1 cellular context compared by ENCODE assay signal in the genomic region with DNA sequence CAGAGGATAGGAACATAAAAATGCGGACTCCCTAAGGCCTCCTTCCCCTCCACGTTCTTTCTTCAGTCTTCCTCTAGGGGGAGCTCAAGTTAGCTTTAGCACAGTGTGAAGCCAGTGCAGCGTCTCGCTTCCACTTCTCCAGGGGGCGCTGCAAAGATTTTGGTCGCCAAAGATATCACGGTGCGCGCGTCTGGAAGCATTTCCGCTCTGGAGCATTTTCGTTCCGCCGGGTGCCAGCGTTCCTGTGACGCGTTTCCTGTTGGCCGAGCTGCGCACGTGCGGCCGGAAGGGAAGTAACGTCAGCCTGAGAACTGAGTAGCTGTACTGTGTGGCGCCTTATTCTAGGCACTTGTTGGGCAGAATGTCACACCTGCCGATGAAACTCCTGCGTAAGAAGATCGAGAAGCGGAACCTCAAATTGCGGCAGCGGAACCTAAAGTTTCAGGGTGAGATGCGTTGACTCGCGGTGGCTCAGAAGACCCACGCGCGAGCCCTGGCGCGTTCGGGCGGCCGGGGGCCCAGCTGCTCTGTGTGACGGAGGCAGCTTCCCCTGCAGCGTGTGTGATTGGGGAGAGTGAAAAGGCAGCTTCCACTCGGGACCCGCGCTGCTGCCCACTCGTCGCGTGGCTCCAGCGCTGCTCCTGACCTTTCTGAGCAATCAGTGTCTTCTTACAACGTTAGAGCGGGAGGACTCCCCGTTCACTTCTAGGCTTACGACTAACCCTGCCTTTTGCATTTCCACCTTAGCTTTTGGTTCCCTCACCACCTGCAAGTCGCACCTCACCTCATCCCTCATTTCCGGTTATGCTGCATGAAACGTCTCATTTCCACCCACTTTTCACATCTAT.
TF ChIP-seq lines count a peak whose summit lies in the region.

DDX18 (plus strand) TSS at position 275 of the 848 bp plus-strand sequence; CDS start at position 362, 87 bp downstream.

TF ChIP-seq in HepG2, 621 proteins besides CTCF, POLR2A, EP300 and RAD21 (continued from another document and continues in another):
- TF ChIP-seq, protein P1, sequence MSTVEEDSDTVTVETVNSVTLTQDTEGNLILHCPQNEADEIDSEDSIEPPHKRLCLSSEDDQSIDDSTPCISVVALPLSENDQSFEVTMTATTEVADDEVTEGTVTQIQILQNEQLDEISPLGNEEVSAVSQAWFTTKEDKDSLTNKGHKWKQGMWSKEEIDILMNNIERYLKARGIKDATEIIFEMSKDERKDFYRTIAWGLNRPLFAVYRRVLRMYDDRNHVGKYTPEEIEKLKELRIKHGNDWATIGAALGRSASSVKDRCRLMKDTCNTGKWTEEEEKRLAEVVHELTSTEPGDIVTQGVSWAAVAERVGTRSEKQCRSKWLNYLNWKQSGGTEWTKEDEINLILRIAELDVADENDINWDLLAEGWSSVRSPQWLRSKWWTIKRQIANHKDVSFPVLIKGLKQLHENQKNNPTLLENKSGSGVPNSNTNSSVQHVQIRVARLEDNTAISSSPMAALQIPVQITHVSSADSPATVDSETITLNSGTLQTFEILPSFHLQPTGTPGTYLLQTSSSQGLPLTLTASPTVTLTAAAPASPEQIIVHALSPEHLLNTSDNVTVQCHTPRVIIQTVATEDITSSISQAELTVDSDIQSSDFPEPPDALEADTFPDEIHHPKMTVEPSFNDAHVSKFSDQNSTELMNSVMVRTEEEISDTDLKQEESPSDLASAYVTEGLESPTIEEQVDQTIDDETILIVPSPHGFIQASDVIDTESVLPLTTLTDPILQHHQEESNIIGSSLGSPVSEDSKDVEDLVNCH (CRISPR knock-in tag; IDR thresholded peaks at IDR 0.05): 0 out of 2 replicates have a peak, but pooled peaks have one; percentile 84
- TF ChIP-seq ZNF557 (CRISPR knock-in tag; IDR thresholded peaks at IDR 0.05) (0 out of 2 replicates have a peak, but pooled peaks have one; percentile 86), RAD51 (IDR thresholded peaks at IDR 0.05; ENCODE audit: borderline replicate concordance) (no peak), SRY (CRISPR knock-in tag; IDR thresholded peaks at IDR 0.05) (peak; percentile 59; the same call in 1 of the 2 replicates), JUNB (CRISPR knock-in tag; IDR thresholded peaks at IDR 0.05; ENCODE audit: borderline replicate concordance) (no peak), THAP7 (CRISPR knock-in tag; IDR thresholded peaks at IDR 0.05) (peak; percentile 85; the same call in 1 of the 2 replicates), ATM (IDR thresholded peaks at IDR 0.05; ENCODE audit: borderline replicate concordance) (no peak), ZNF761 (CRISPR knock-in tag; conservative IDR thresholded peaks at IDR 0.05) (peak; percentile 97), ZNF674 (CRISPR knock-in tag; IDR thresholded peaks at IDR 0.05; ENCODE audit: low read depth) (no peak), ZBTB7A (CRISPR knock-in tag; IDR thresholded peaks at IDR 0.05) (no peak), HDAC1 (CRISPR knock-in tag; IDR thresholded peaks at IDR 0.05) (peak; percentile 98), RFX5 (IDR thresholded peaks at IDR 0.05; ENCODE audit: low read depth, low read length) (peak; percentile 78), ZBTB33 (CRISPR knock-in tag; IDR thresholded peaks at IDR 0.05) (peak; percentile 78), TBX2 (CRISPR knock-in tag; IDR thresholded peaks at IDR 0.05; ENCODE audit: borderline replicate concordance) (peak; percentile 90), ZSCAN30 (CRISPR knock-in tag; IDR thresholded peaks at IDR 0.05) (no peak), ZNF891 (CRISPR knock-in tag; IDR thresholded peaks at IDR 0.05) (peak; percentile 88), ZFP90 (CRISPR knock-in tag; IDR thresholded peaks at IDR 0.05; ENCODE audit: borderline replicate concordance) (peak; percentile 90; the same call in 1 of the 2 replicates), ZBTB7B (CRISPR knock-in tag; IDR thresholded peaks at IDR 0.05) (peak; percentile 23; the same call in 1 of the 2 replicates), MXD3 (CRISPR knock-in tag; IDR thresholded peaks at IDR 0.05) (peak; percentile 96), ZNF878 (CRISPR knock-in tag; IDR thresholded peaks at IDR 0.05) (peak; percentile 62), SSRP1 (CRISPR knock-in tag; IDR thresholded peaks at IDR 0.05) (peak; percentile 89), MEIS1 (CRISPR knock-in tag; IDR thresholded peaks at IDR 0.05; ENCODE audit: borderline replicate concordance) (peak; percentile 80; the same call in 1 of the 2 replicates), SMYD3 (CRISPR knock-in tag; IDR thresholded peaks at IDR 0.05) (peak; percentile 91), ZNF614 (CRISPR knock-in tag; IDR thresholded peaks at IDR 0.05; ENCODE audit: borderline replicate concordance) (peak; percentile 79; the same call in 1 of the 2 replicates), TBX3 (IDR thresholded peaks at IDR 0.05; ENCODE audit: borderline replicate concordance) (peak; percentile 70; the same call in 1 of the 2 replicates), TOE1 (CRISPR knock-in tag; IDR thresholded peaks at IDR 0.05) (peak; percentile 81; the same call in 1 of the 2 replicates), KDM4B (CRISPR knock-in tag; IDR thresholded peaks at IDR 0.05) (peak; percentile 82), ARNT2 (CRISPR knock-in tag; IDR thresholded peaks at IDR 0.05; ENCODE audit: low read depth) (peak; percentile 88), KLF9 (CRISPR knock-in tag; IDR thresholded peaks at IDR 0.05; ENCODE audit: low read depth) (0 out of 2 replicates have a peak, but pooled peaks have one; percentile 65), ZNF431 (CRISPR knock-in tag; IDR thresholded peaks at IDR 0.05; ENCODE audit: borderline replicate concordance, low read depth) (peak; percentile 89; the same call in 1 of the 2 replicates), ZNF792 (CRISPR knock-in tag; IDR thresholded peaks at IDR 0.05) (peak; percentile 84), SOX13 (IDR thresholded peaks at IDR 0.05) (no peak), SOX13 (CRISPR knock-in tag; conservative IDR thresholded peaks at IDR 0.05 in 1 of 2, IDR thresholded peaks at IDR 0.05 in 1 of 2) (peak in 1 of 2 experiments; percentile 69; a peak in 2 of 4 replicates), ZNF383 (CRISPR knock-in tag; IDR thresholded peaks at IDR 0.05; ENCODE audit: borderline replicate concordance) (peak; percentile 93; the same call in 1 of the 2 replicates), ZSCAN12 (CRISPR knock-in tag; IDR thresholded peaks at IDR 0.05) (no peak), ZNF615 (CRISPR knock-in tag; IDR thresholded peaks at IDR 0.05; ENCODE audit: borderline replicate concordance) (no peak)
- TF ChIP-seq, protein P2, sequence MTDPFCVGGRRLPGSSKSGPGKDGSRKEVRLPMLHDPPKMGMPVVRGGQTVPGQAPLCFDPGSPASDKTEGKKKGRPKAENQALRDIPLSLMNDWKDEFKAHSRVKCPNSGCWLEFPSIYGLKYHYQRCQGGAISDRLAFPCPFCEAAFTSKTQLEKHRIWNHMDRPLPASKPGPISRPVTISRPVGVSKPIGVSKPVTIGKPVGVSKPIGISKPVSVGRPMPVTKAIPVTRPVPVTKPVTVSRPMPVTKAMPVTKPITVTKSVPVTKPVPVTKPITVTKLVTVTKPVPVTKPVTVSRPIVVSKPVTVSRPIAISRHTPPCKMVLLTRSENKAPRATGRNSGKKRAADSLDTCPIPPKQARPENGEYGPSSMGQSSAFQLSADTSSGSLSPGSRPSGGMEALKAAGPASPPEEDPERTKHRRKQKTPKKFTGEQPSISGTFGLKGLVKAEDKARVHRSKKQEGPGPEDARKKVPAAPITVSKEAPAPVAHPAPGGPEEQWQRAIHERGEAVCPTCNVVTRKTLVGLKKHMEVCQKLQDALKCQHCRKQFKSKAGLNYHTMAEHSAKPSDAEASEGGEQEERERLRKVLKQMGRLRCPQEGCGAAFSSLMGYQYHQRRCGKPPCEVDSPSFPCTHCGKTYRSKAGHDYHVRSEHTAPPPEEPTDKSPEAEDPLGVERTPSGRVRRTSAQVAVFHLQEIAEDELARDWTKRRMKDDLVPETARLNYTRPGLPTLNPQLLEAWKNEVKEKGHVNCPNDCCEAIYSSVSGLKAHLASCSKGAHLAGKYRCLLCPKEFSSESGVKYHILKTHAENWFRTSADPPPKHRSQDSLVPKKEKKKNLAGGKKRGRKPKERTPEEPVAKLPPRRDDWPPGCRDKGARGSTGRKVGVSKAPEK (CRISPR knock-in tag; IDR thresholded peaks at IDR 0.05; ENCODE audit: borderline replicate concordance): 0 out of 2 replicates have a peak, but pooled peaks have one; percentile 70
- TF ChIP-seq, protein P3, sequence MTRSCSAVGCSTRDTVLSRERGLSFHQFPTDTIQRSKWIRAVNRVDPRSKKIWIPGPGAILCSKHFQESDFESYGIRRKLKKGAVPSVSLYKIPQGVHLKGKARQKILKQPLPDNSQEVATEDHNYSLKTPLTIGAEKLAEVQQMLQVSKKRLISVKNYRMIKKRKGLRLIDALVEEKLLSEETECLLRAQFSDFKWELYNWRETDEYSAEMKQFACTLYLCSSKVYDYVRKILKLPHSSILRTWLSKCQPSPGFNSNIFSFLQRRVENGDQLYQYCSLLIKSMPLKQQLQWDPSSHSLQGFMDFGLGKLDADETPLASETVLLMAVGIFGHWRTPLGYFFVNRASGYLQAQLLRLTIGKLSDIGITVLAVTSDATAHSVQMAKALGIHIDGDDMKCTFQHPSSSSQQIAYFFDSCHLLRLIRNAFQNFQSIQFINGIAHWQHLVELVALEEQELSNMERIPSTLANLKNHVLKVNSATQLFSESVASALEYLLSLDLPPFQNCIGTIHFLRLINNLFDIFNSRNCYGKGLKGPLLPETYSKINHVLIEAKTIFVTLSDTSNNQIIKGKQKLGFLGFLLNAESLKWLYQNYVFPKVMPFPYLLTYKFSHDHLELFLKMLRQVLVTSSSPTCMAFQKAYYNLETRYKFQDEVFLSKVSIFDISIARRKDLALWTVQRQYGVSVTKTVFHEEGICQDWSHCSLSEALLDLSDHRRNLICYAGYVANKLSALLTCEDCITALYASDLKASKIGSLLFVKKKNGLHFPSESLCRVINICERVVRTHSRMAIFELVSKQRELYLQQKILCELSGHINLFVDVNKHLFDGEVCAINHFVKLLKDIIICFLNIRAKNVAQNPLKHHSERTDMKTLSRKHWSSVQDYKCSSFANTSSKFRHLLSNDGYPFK (CRISPR knock-in tag; IDR thresholded peaks at IDR 0.05; ENCODE audit: borderline replicate concordance): peak; percentile 95
- TF ChIP-seq, protein P4, sequence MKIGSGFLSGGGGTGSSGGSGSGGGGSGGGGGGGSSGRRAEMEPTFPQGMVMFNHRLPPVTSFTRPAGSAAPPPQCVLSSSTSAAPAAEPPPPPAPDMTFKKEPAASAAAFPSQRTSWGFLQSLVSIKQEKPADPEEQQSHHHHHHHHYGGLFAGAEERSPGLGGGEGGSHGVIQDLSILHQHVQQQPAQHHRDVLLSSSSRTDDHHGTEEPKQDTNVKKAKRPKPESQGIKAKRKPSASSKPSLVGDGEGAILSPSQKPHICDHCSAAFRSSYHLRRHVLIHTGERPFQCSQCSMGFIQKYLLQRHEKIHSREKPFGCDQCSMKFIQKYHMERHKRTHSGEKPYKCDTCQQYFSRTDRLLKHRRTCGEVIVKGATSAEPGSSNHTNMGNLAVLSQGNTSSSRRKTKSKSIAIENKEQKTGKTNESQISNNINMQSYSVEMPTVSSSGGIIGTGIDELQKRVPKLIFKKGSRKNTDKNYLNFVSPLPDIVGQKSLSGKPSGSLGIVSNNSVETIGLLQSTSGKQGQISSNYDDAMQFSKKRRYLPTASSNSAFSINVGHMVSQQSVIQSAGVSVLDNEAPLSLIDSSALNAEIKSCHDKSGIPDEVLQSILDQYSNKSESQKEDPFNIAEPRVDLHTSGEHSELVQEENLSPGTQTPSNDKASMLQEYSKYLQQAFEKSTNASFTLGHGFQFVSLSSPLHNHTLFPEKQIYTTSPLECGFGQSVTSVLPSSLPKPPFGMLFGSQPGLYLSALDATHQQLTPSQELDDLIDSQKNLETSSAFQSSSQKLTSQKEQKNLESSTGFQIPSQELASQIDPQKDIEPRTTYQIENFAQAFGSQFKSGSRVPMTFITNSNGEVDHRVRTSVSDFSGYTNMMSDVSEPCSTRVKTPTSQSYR (CRISPR knock-in tag; IDR thresholded peaks at IDR 0.05; ENCODE audit: borderline replicate concordance): no peak; the same call in 1 of the 2 replicates
- TF ChIP-seq, protein P5, sequence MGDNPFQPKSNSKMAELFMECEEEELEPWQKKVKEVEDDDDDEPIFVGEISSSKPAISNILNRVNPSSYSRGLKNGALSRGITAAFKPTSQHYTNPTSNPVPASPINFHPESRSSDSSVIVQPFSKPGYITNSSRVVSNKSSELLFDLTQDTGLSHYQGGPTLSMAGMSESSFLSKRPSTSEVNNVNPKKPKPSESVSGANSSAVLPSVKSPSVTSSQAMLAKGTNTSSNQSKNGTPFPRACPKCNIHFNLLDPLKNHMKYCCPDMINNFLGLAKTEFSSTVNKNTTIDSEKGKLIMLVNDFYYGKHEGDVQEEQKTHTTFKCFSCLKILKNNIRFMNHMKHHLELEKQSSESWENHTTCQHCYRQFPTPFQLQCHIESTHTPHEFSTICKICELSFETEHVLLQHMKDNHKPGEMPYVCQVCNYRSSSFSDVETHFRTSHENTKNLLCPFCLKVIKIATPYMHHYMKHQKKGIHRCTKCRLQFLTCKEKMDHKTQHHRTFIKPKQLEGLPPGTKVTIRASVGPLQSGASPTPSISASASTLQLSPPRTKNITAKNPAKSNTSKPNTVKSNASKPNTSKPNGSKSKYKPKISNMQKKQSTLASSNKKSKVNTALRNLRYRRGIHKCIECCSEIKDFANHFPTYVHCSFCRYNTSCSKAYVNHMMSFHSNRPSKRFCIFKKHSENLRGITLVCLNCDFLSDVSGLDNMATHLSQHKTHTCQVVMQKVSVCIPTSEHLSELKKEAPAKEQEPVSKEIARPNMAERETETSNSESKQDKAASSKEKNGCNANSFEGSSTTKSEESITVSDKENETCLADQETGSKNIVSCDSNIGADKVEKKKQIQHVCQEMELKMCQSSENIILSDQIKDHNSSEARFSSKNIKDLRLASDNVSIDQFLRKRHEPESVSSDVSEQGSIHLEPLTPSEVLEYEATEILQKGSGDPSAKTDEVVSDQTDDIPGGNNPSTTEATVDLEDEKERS (CRISPR knock-in tag; IDR thresholded peaks at IDR 0.05): peak; percentile 84; the same call in 1 of the 2 replicates
